Comparison of ENCODE assay signal across 23 cellular contexts in genomic region chr1:239829535-239829934, GRCh38.
"Had no signal": no experiment of that assay in that cellular context is flagged by ENCODE, and none has a peak within 500 bp of the region (broad histone marks: within the 10 kb centered on the region; RNA-seq: fewer than 3 reads in every experiment).

No MANE protein-coding gene starts in this region.

- H3K9me3 ChIP-seq: esophagus muscularis mucosa, gastrocnemius medialis, heart right ventricle, left lung, lower lobe of right lung, mucosa of descending colon had no signal

- H3K4me1 ChIP-seq: foreskin keratinocyte, gastrocnemius medialis, left lung, lower lobe of right lung had no signal

- H3K27me3 ChIP-seq: dorsolateral prefrontal cortex, esophagus muscularis mucosa, foreskin keratinocyte, gastrocnemius medialis, heart right ventricle, left lung had no signal

- DNase-seq: dermis blood vessel endothelial cell; dorsolateral prefrontal cortex; effector CD4-positive, alpha-beta T cell; effector memory CD4-positive, alpha-beta T cell; foreskin keratinocyte; gastrocnemius medialis; glutamatergic neuron; head of caudate nucleus; heart right ventricle; hippocampal formation; left cardiac atrium; left lung; left ventricle myocardium superior; lower lobe of right lung; mesenchymal stem cell; mucosa of descending colon; naive B cell had no signal

- H3K36me3 ChIP-seq: esophagus muscularis mucosa, gastrocnemius medialis, heart right ventricle, left lung, lower lobe of right lung had no signal

- H3K4me3 ChIP-seq: coronary artery, dorsolateral prefrontal cortex, esophagus muscularis mucosa, gastrocnemius medialis, heart right ventricle, left lung, lower lobe of right lung, mucosa of descending colon had no signal

- H3K27ac ChIP-seq: coronary artery, dorsolateral prefrontal cortex, esophagus muscularis mucosa, foreskin keratinocyte, gastrocnemius medialis, heart right ventricle, left lung, lower lobe of right lung had no signal

- ATAC-seq: foreskin keratinocyte, gastrocnemius medialis, heart right ventricle, left cardiac atrium, left lung, left ventricle myocardium superior, lower lobe of right lung, mucosa of descending colon had no signal

- FAIRE-seq: colon, endothelial cell of umbilical vein, islet of Langerhans, keratinocyte had no signal
